10 cellular contexts compared by ENCODE assay signal in genomic region chr13:35471466-35472307, GRCh38. TPM values are rescaled to one million over a fixed set of nuclear protein-coding genes. Genes with fewer than 3 reads are reported as not detected.
DNase-seq lines count a peak whose midpoint lies in the region; ATAC-seq and TF ChIP-seq lines count a peak whose summit lies in the region.
"Had no signal": no experiment of that assay in that cellular context is flagged by ENCODE, and none has a peak within 500 bp of the region (broad histone marks: within the 10 kb centered on the region; RNA-seq: fewer than 3 reads in every experiment).

No MANE protein-coding gene starts in this region.

- TF ChIP-seq CTCF in glutamatergic neuron (IDR thresholded peaks at IDR 0.05; ENCODE audit: partially characterized antibody, unreplicated experiment) = no peak
- peak; percentile 0 for TF ChIP-seq CTCF in retinal pigment epithelial cell (conservative IDR thresholded peaks at IDR 0.05; ENCODE audit: low read depth, low read length)

- H3K27me3 Mint-ChIP-seq in glutamatergic neuron (ENCODE audit: unreplicated experiment) = peaks cover 24% of the 10 kb centered on the region
- peaks cover 69 to 78% (median 75%) of the 10 kb centered on the region in 5 donors for H3K27me3 Mint-ChIP-seq in naive thymus-derived CD4-positive, alpha-beta T cell

- DNase-seq in GM03348 (ENCODE audit: low spot score) (peak; percentile 16), glutamatergic neuron (peak; percentile 64), retinal pigment epithelial cell (ENCODE audit: low read depth) (no peak), SW480 (ENCODE audit: low spot score) (no peak), NCI-H2081 (lab: John Stamatoyannopoulos, UW) (no peak)
- DNase-seq in naive thymus-derived CD4-positive, alpha-beta T cell = no peak
- DNase-seq in activated effector memory CD4-positive, alpha-beta T cell treated with Interleukin-2 at 50 U/mL for 16 hours = no peak
- DNase-seq: NCI-H510A had no signal

- POLR2A ChIA-PET in naive thymus-derived CD4-positive, alpha-beta T cell (lab: Charles Lee) = no interaction called here

- CTCF ChIA-PET in naive thymus-derived CD4-positive, alpha-beta T cell (lab: Charles Lee) = no interaction called here

- intact Hi-C loops in naive thymus-derived CD4-positive, alpha-beta T cell (cut with micrococcal nuclease) = no loop called here

- peaks cover 42% of the 10 kb centered on the region for H3K9me3 Mint-ChIP-seq in glutamatergic neuron (ENCODE audit: unreplicated experiment)
- peaks cover 3 to 69% (median 17%) of the 10 kb centered on the region in 11 donors for H3K9me3 Mint-ChIP-seq in naive thymus-derived CD4-positive, alpha-beta T cell

- H3K36me3 Mint-ChIP-seq in glutamatergic neuron (ENCODE audit: unreplicated experiment) = peaks cover 16% of the 10 kb centered on the region
- H3K36me3 Mint-ChIP-seq in naive thymus-derived CD4-positive, alpha-beta T cell = peaks cover 4 to 22% (median 11%) of the 10 kb centered on the region in 5 donors

- peaks cover 0 to 23% (median 10%) of the 10 kb centered on the region in 3 experiments for H3K9me3 ChIP-seq in naive thymus-derived CD4-positive, alpha-beta T cell (ENCODE audit: control insufficient read depth in 2 of 3, low read length in 3 of 3)

- peaks cover 13% of the 10 kb centered on the region for H3K4me1 Mint-ChIP-seq in glutamatergic neuron (ENCODE audit: low read depth, unreplicated experiment)
- peaks cover 16 to 47% (median 37%) of the 10 kb centered on the region in 7 donors for H3K4me1 Mint-ChIP-seq in naive thymus-derived CD4-positive, alpha-beta T cell

- peak overlapping the region; percentile 86 for H3K4me3 Mint-ChIP-seq in glutamatergic neuron (ENCODE audit: unreplicated experiment)
- peak overlapping the region in 5 of 10 donors; percentile 2 to 45 (median 16) for H3K4me3 Mint-ChIP-seq in naive thymus-derived CD4-positive, alpha-beta T cell

- peaks cover 0 to 33% of the 10 kb centered on the region in 2 donors for H3K27me3 ChIP-seq in naive thymus-derived CD4-positive, alpha-beta T cell (ENCODE audit: control insufficient read depth in 2 of 2, insufficient read depth in 2 of 2, low read length in 2 of 2)

- H3K27ac ChIP-seq in naive thymus-derived CD4-positive, alpha-beta T cell (ENCODE audit: low read depth, low read length) = no peak overlapping the region

- H3K27ac Mint-ChIP-seq in glutamatergic neuron (ENCODE audit: unreplicated experiment) = peak overlapping the region; percentile 92
- peak overlapping the region in 1 of 9 donors; percentile 49 for H3K27ac Mint-ChIP-seq in naive thymus-derived CD4-positive, alpha-beta T cell

- peak overlapping the region; percentile 96 for H3K4me3 ChIP-seq in retinal pigment epithelial cell (ENCODE audit: low read length)
- H3K4me3 ChIP-seq in naive thymus-derived CD4-positive, alpha-beta T cell (ENCODE audit: low read length) = no peak overlapping the region

- peak; percentile 9 for ATAC-seq in SK-N-SH treated with all-trans-retinoic acid at 6 μM for 48 hours
- ATAC-seq in naive thymus-derived CD4-positive, alpha-beta T cell = no peak

- H3K4me1 ChIP-seq in naive thymus-derived CD4-positive, alpha-beta T cell (ENCODE audit: control insufficient read depth in 2 of 2, insufficient read depth in 2 of 2, low read length in 2 of 2) = peaks cover 0 to 13% of the 10 kb centered on the region in 2 donors

- no peaks in the 10 kb centered on the region for H3K36me3 ChIP-seq in naive thymus-derived CD4-positive, alpha-beta T cell (ENCODE audit: control insufficient read depth in 2 of 3, insufficient read depth in 3 of 3, low read length in 3 of 3)

TF ChIP-seq in SK-N-SH treated with all-trans-retinoic acid at 6 μM for 48 hours, 23 proteins besides CTCF, POLR2A, EP300 and RAD21:
- TF ChIP-seq, protein P1, sequence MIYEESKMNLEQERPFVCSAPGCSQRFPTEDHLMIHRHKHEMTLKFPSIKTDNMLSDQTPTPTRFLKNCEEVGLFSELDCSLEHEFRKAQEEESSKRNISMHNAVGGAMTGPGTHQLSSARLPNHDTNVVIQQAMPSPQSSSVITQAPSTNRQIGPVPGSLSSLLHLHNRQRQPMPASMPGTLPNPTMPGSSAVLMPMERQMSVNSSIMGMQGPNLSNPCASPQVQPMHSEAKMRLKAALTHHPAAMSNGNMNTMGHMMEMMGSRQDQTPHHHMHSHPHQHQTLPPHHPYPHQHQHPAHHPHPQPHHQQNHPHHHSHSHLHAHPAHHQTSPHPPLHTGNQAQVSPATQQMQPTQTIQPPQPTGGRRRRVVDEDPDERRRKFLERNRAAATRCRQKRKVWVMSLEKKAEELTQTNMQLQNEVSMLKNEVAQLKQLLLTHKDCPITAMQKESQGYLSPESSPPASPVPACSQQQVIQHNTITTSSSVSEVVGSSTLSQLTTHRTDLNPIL (CRISPR knock-in tag; IDR thresholded peaks at IDR 0.05; ENCODE audit: low read depth) = 0 out of 2 replicates have a peak, but pooled peaks have one; percentile 36
- TF ChIP-seq, protein P2, sequence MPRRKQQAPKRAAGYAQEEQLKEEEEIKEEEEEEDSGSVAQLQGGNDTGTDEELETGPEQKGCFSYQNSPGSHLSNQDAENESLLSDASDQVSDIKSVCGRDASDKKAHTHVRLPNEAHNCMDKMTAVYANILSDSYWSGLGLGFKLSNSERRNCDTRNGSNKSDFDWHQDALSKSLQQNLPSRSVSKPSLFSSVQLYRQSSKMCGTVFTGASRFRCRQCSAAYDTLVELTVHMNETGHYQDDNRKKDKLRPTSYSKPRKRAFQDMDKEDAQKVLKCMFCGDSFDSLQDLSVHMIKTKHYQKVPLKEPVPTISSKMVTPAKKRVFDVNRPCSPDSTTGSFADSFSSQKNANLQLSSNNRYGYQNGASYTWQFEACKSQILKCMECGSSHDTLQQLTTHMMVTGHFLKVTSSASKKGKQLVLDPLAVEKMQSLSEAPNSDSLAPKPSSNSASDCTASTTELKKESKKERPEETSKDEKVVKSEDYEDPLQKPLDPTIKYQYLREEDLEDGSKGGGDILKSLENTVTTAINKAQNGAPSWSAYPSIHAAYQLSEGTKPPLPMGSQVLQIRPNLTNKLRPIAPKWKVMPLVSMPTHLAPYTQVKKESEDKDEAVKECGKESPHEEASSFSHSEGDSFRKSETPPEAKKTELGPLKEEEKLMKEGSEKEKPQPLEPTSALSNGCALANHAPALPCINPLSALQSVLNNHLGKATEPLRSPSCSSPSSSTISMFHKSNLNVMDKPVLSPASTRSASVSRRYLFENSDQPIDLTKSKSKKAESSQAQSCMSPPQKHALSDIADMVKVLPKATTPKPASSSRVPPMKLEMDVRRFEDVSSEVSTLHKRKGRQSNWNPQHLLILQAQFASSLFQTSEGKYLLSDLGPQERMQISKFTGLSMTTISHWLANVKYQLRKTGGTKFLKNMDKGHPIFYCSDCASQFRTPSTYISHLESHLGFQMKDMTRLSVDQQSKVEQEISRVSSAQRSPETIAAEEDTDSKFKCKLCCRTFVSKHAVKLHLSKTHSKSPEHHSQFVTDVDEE (CRISPR knock-in tag; IDR thresholded peaks at IDR 0.05) = no peak
- TF ChIP-seq CSDC2 (CRISPR knock-in tag; IDR thresholded peaks at IDR 0.05) (no peak), PATZ1 (CRISPR knock-in tag; IDR thresholded peaks at IDR 0.05; ENCODE audit: borderline replicate concordance) (no peak), ZFP30 (CRISPR knock-in tag; IDR thresholded peaks at IDR 0.05) (no peak), RARB (CRISPR knock-in tag; IDR thresholded peaks at IDR 0.05) (no peak), ZNF70 (CRISPR knock-in tag; IDR thresholded peaks at IDR 0.05) (no peak)
- TF ChIP-seq, protein P3, sequence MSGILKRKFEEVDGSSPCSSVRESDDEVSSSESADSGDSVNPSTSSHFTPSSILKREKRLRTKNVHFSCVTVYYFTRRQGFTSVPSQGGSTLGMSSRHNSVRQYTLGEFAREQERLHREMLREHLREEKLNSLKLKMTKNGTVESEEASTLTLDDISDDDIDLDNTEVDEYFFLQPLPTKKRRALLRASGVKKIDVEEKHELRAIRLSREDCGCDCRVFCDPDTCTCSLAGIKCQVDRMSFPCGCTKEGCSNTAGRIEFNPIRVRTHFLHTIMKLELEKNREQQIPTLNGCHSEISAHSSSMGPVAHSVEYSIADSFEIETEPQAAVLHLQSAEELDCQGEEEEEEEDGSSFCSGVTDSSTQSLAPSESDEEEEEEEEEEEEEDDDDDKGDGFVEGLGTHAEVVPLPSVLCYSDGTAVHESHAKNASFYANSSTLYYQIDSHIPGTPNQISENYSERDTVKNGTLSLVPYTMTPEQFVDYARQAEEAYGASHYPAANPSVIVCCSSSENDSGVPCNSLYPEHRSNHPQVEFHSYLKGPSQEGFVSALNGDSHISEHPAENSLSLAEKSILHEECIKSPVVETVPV (CRISPR knock-in tag; IDR thresholded peaks at IDR 0.05) = peak; percentile 4; the same call in 1 of the 2 replicates

RNA-seq across cellular contexts. Expression of gene MAB21L1, which starts 4.8 kb away (rescaled TPM):
- total RNA-seq in glutamatergic neuron (ENCODE audit: unreplicated experiment) = 48.7 TPM
- not detected for total RNA-seq in naive thymus-derived CD4-positive, alpha-beta T cell
- polyA plus RNA-seq in naive thymus-derived CD4-positive, alpha-beta T cell = not detected
- polyA plus RNA-seq: keratinocyte had no signal

Comparison
In these comparisons a context has a peak if more than half of its experiments do, and no peak if none do; other contexts are left out.
1. DNase-seq: peak in GM03348 (single experiment) and glutamatergic neuron (single experiment); none in retinal pigment epithelial cell (single experiment), SW480 (single experiment), naive thymus-derived CD4-positive, alpha-beta T cell (0 of 9), activated effector memory CD4-positive, alpha-beta T cell treated with Interleukin-2 at 50 U/mL for 16 hours (single experiment) and NCI-H2081 (0 of 2).
2. RNA of gene MAB21L1, which starts 4.8 kb away (total RNA-seq): 48.7 TPM in glutamatergic neuron (single experiment); not detected in naive thymus-derived CD4-positive, alpha-beta T cell; every median in the first group is over 10 times any median in the second.